In genomic region chr4:153466637-153467153, GRCh38 we compare ENCODE assay signal across 8 cellular contexts. TPM values are rescaled to one million over a fixed set of nuclear protein-coding genes. Genes with fewer than 3 reads are reported as not detected.
DNase-seq lines count a peak whose midpoint lies in the region; ATAC-seq and TF ChIP-seq lines count a peak whose summit lies in the region.

No MANE protein-coding gene starts in this region.

- intact Hi-C loops in A673 (cut with micrococcal nuclease; ENCODE audit: unreplicated experiment): loop anchor here (10.0 kb wide), 1 partner anchor 108 kb away; no protein-coding TSS in a partner anchor
- intact Hi-C loops in left ventricle myocardium inferior (cut with micrococcal nuclease): loop anchor here (10.0 kb wide), 1 partner anchor 108 kb away; no protein-coding TSS in a partner anchor

- H3K27me3 ChIP-seq in A673 (replicated peaks; ENCODE audit: insufficient read depth, low read depth, low read length, poor library complexity) (no peaks in the 10 kb centered on the region), left ventricle myocardium inferior (ENCODE audit: low read depth) (no peaks in the 10 kb centered on the region)

- H3K36me3 ChIP-seq in A673 (ENCODE audit: insufficient read depth, low read length, poor library complexity, severe bottlenecking): no peaks in the 10 kb centered on the region
- H3K36me3 ChIP-seq in left ventricle myocardium inferior: no peaks in the 10 kb centered on the region

- peak overlapping the region; percentile 90 for H3K27ac ChIP-seq in A673 (ENCODE audit: low read depth, low read length, poor library complexity, severe bottlenecking)
- peak overlapping the region; percentile 90 for H3K27ac ChIP-seq in left ventricle myocardium inferior (replicated peaks)
- H3K27ac ChIP-seq in skin epidermis: peak overlapping the region; percentile 3 to 93 (median 84)

- DNase-seq in A673 (ENCODE audit: low spot score) (no peak), left ventricle myocardium inferior (no peak), DMS153 (lab: John Stamatoyannopoulos, UW) (no peak), AG08395 (ENCODE audit: low spot score) (no peak)
- peak; percentile 73 for DNase-seq in activated effector memory CD4-positive, alpha-beta T cell treated with anti-CD3 and anti-CD28 coated beads, Interleukin-2, amount 50 U/mL, for 16 hours

- ATAC-seq in GM19035 (IDR thresholded peaks at IDR 0.05; ENCODE audit: unreplicated experiment) (peak; percentile 12), HG03457 (IDR thresholded peaks at IDR 0.05; ENCODE audit: unreplicated experiment) (peak; percentile 3)

- CTCF ChIA-PET in A673 (lab: Charles Lee): interaction anchor here (0.8 to 1.3 kb wide), 3 partner anchors 34 to 177 kb away, joined by 3 to 4 read pairs (median 3); no protein-coding TSS in a partner anchor

- TF ChIP-seq CTCF in A673 (conservative IDR thresholded peaks at IDR 0.05; ENCODE audit: low read depth, low read length) (no peak), left ventricle myocardium inferior (IDR thresholded peaks at IDR 0.05; ENCODE audit: borderline replicate concordance) (no peak)

- H3K4me3 ChIP-seq in A673 (ENCODE audit: low read depth, low read length, poor library complexity, severe bottlenecking): peak overlapping the region; percentile 91
- H3K4me3 ChIP-seq in left ventricle myocardium inferior: peak overlapping the region; percentile 93
- peak overlapping the region; percentile 64 to 95 (median 87) for H3K4me3 ChIP-seq in skin epidermis

- no TSS peak for BruUV-seq in A673 (replicated peaks; lab: Mats Ljungman, UMichigan)

- H3K9me3 ChIP-seq in A673 (ENCODE audit: low read depth, low read length, poor library complexity, severe bottlenecking): no peaks in the 10 kb centered on the region
- no peaks in the 10 kb centered on the region for H3K9me3 ChIP-seq in left ventricle myocardium inferior (replicated peaks)

- POLR2A ChIA-PET in A673 (lab: Charles Lee; ENCODE audit: low non-redundant PET): interaction anchor here (0.7 to 0.9 kb wide), 2 partner anchors 11 to 110 kb away, joined by 3 read pairs; no protein-coding TSS in a partner anchor

- H3K4me1 ChIP-seq in A673 (ENCODE audit: insufficient read depth, low read length, poor library complexity, severe bottlenecking) (peaks cover 34% of the 10 kb centered on the region), left ventricle myocardium inferior (peaks cover 62% of the 10 kb centered on the region)

RNA-seq across cellular contexts. Expression of gene TMEM131L, which starts 0.5 kb away (rescaled TPM):
- total RNA-seq in A673 (2021): 17.0 and 18.4 TPM in 2 replicates
- 14.9 TPM for total RNA-seq in left ventricle myocardium inferior
